Comparison of ENCODE assay signal across 1 cellular context in the genomic region with DNA sequence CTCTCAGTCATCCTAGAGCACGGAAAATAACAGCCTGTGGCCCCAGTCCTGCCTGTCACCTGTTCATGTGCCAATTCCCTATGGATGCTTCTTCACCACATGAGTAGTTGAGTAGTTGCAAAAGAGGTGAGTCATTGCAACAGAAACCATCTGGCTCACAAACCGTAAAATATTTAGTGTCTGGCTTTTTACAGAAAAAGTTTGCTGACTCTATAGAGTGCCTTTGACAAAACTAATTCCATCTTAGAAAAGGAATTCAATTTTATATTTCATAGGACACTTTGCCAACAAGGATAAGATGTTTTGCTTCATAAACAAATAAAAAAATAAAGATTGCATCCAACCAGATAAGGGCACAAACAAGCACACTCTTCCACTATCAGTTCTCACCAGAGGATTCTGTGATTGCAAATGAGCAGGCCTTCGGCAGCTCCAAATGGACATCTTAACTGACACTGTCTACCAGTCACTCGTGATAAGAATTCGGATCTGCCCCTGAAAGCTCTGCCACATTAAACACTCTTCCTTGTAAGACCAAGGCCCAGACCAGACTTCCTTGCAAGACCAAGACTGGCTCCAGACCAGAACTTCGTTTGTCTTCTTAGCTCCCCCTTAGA.
TF ChIP-seq lines count a peak whose summit lies in the region.

No MANE protein-coding gene starts in this region.

TF ChIP-seq in HEK293, 187 proteins besides CTCF, POLR2A, EP300 and RAD21 (continued from another document):
- TF ChIP-seq SCRT2 (tag by site-specific recombination; IDR thresholded peaks at IDR 0.05), result peak; percentile 88
- TF ChIP-seq TCF7L2 (IDR thresholded peaks at IDR 0.05; ENCODE audit: borderline replicate concordance, low read depth, low read length), result no peak
- TF ChIP-seq, protein P1, sequence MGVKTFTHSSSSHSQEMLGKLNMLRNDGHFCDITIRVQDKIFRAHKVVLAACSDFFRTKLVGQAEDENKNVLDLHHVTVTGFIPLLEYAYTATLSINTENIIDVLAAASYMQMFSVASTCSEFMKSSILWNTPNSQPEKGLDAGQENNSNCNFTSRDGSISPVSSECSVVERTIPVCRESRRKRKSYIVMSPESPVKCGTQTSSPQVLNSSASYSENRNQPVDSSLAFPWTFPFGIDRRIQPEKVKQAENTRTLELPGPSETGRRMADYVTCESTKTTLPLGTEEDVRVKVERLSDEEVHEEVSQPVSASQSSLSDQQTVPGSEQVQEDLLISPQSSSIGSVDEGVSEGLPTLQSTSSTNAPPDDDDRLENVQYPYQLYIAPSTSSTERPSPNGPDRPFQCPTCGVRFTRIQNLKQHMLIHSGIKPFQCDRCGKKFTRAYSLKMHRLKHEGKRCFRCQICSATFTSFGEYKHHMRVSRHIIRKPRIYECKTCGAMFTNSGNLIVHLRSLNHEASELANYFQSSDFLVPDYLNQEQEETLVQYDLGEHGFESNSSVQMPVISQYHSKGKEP (tag by site-specific recombination; IDR thresholded peaks at IDR 0.05), result peak; percentile 84; the same call in 1 of the 2 replicates
- TF ChIP-seq FEZF1 (tag by site-specific recombination; IDR thresholded peaks at IDR 0.05), result peak; percentile 43; the same call in 1 of the 2 replicates
- TF ChIP-seq ZNF629 (tag by site-specific recombination; IDR thresholded peaks at IDR 0.05), result peak; percentile 36; the same call in 1 of the 2 replicates
- TF ChIP-seq, protein P2, sequence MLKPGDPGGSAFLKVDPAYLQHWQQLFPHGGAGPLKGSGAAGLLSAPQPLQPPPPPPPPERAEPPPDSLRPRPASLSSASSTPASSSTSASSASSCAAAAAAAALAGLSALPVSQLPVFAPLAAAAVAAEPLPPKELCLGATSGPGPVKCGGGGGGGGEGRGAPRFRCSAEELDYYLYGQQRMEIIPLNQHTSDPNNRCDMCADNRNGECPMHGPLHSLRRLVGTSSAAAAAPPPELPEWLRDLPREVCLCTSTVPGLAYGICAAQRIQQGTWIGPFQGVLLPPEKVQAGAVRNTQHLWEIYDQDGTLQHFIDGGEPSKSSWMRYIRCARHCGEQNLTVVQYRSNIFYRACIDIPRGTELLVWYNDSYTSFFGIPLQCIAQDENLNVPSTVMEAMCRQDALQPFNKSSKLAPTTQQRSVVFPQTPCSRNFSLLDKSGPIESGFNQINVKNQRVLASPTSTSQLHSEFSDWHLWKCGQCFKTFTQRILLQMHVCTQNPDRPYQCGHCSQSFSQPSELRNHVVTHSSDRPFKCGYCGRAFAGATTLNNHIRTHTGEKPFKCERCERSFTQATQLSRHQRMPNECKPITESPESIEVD (tag by site-specific recombination; IDR thresholded peaks at IDR 0.05), result peak; percentile 64
- TF ChIP-seq ZBTB17 (tag by site-specific recombination; IDR thresholded peaks at IDR 0.05), result peak; percentile 40; the same call in 1 of the 2 replicates
- 0 out of 2 replicates have a peak, but pooled peaks have one; percentile 44 for TF ChIP-seq ZNF184 (tag by site-specific recombination; IDR thresholded peaks at IDR 0.05)
- TF ChIP-seq ZNF302 (tag by site-specific recombination; IDR thresholded peaks at IDR 0.05; ENCODE audit: low read depth), result 0 out of 2 replicates have a peak, but pooled peaks have one; percentile 34
- TF ChIP-seq ZNF10 (tag by site-specific recombination; IDR thresholded peaks at IDR 0.05), result peak; percentile 99
- no peak for TF ChIP-seq ZNF529 (tag by site-specific recombination; IDR thresholded peaks at IDR 0.05; ENCODE audit: insufficient replicate concordance)
- peak; percentile 42; the same call in 1 of the 2 replicates for TF ChIP-seq SP7 (tag by site-specific recombination; IDR thresholded peaks at IDR 0.05)
- no peak for TF ChIP-seq ZNF132 (tag by site-specific recombination; IDR thresholded peaks at IDR 0.05; ENCODE audit: borderline replicate concordance)
- TF ChIP-seq ZEB2 (tag by site-specific recombination; IDR thresholded peaks at IDR 0.05), result peak; percentile 57; the same call in 1 of the 2 replicates
